ENCODE assay signal across 8 cellular contexts in genomic region chr3:43773273-43774104, GRCh38.
A peak's percentile ranks its signal among the peaks of the same experiment; 100 is the strongest.
DNase-seq lines count a peak whose midpoint lies in the region; ATAC-seq and TF ChIP-seq lines count a peak whose summit lies in the region.

No MANE protein-coding gene starts in this region.

- no peaks in the 10 kb centered on the region for H3K9me3 Mint-ChIP-seq in GM23338

- H4K20me1 ChIP-seq in GM23338 (replicated peaks; ENCODE audit: insufficient read depth) (no peaks in the 10 kb centered on the region), smooth muscle cell (ENCODE audit: low read depth) (no peaks in the 10 kb centered on the region)

- H2AFZ ChIP-seq in GM23338 (peak overlapping the region; percentile 66), smooth muscle cell (ENCODE audit: low read depth) (no peak overlapping the region)

- no peak overlapping the region for H3K9ac ChIP-seq in smooth muscle cell (ENCODE audit: low read depth)

- H3K27me3 ChIP-seq in GM23338 (ENCODE audit: insufficient read depth) (no peaks in the 10 kb centered on the region), smooth muscle cell (ENCODE audit: low read depth) (no peaks in the 10 kb centered on the region)

- no peak for TF ChIP-seq CTCF in GM23338 (conservative IDR thresholded peaks at IDR 0.05; ENCODE audit: low read depth in 2 of 2)
- TF ChIP-seq CTCF in mucosa of descending colon (IDR thresholded peaks at IDR 0.05) = no peak
- TF ChIP-seq CTCF in smooth muscle cell (IDR thresholded peaks at IDR 0.05; ENCODE audit: borderline replicate concordance, insufficient read depth, poor library complexity, severe bottlenecking) = no peak

- H3K27ac Mint-ChIP-seq in GM23338 = peak overlapping the region; percentile 79

- ATAC-seq in GM23338 (peak; percentile 7), HG02970 (IDR thresholded peaks at IDR 0.05; ENCODE audit: low FRiP score, unreplicated experiment) (no peak), mucosa of descending colon (no peak)

- H3K9me2 ChIP-seq in GM23338 (ENCODE audit: insufficient read depth) = peaks cover 3% of the 10 kb centered on the region

- H3K27ac ChIP-seq in GM23338 (ENCODE audit: low read depth) (no peak overlapping the region), smooth muscle cell (ENCODE audit: low read depth) (no peak overlapping the region)

- no peaks in the 10 kb centered on the region for H3K36me3 Mint-ChIP-seq in GM23338 (ENCODE audit: low read depth)

- H3F3A ChIP-seq in GM23338 (replicated peaks; ENCODE audit: low read depth) = no peaks in the 10 kb centered on the region
- peaks cover 3% of the 10 kb centered on the region for H3F3A ChIP-seq in smooth muscle cell (ENCODE audit: low read depth)

- no peaks in the 10 kb centered on the region for H3K79me2 ChIP-seq in GM23338 (replicated peaks; ENCODE audit: insufficient read depth)
- H3K79me2 ChIP-seq in smooth muscle cell (ENCODE audit: low read depth) = no peaks in the 10 kb centered on the region

- WGBS in smooth muscle cell (ENCODE audit: low lambda C conversion rate) = 73% methylated on average over 10 of the region's 10 CpGs

- H3K36me3 ChIP-seq in GM23338 (ENCODE audit: insufficient read depth) = no peaks in the 10 kb centered on the region
- H3K36me3 ChIP-seq in mucosa of descending colon (ENCODE audit: low read depth) = no peaks in the 10 kb centered on the region
- no peaks in the 10 kb centered on the region for H3K36me3 ChIP-seq in smooth muscle cell (ENCODE audit: low read depth)

- peaks cover 13% of the 10 kb centered on the region for H3K4me1 Mint-ChIP-seq in GM23338

- DNase-seq in GM23338 (ENCODE audit: low spot score) = peak; percentile 27
- peak; percentile 42 for DNase-seq in SK-N-DZ (ENCODE audit: low spot score)
- peak; percentile 63 for DNase-seq in fibroblast of gingiva (ENCODE audit: low read depth)
- DNase-seq in renal cortical epithelial cell (ENCODE audit: low read depth) = peak; percentile 38
- no peak for DNase-seq in mucosa of descending colon
- DNase-seq in smooth muscle cell (lab: John Stamatoyannopoulos, UW; ENCODE audit: unreplicated experiment) = no peak
- DNase-seq in NCI-H1694 treated with DMSO at 0.1 percent for 48 hours (lab: John Stamatoyannopoulos, UW) = no peak

- peaks cover 10% of the 10 kb centered on the region for H3K27me3 Mint-ChIP-seq in GM23338 (ENCODE audit: insufficient read depth, low read depth, poor library complexity)

- H3K4me3 ChIP-seq in GM23338 = no peak overlapping the region
- H3K4me3 ChIP-seq in mucosa of descending colon = no peak overlapping the region
- no peak overlapping the region for H3K4me3 ChIP-seq in smooth muscle cell

- H3K9me3 ChIP-seq in mucosa of descending colon = no peaks in the 10 kb centered on the region
- no peaks in the 10 kb centered on the region for H3K9me3 ChIP-seq in smooth muscle cell (replicated peaks; ENCODE audit: low read depth)

- intact Hi-C loops in mucosa of descending colon (cut with DNase I, micrococcal nuclease) = no loop called here

- H3K4me2 ChIP-seq in GM23338 (no peak overlapping the region), smooth muscle cell (no peak overlapping the region)

- H3K4me3 Mint-ChIP-seq in GM23338 = no peak overlapping the region

- H3K4me1 ChIP-seq in GM23338 (ENCODE audit: insufficient read depth) = no peaks in the 10 kb centered on the region
- peaks cover 22% of the 10 kb centered on the region for H3K4me1 ChIP-seq in mucosa of descending colon (ENCODE audit: low read depth)
- peaks cover 3% of the 10 kb centered on the region for H3K4me1 ChIP-seq in smooth muscle cell (ENCODE audit: low read depth)

TF ChIP-seq in GM23338, 12 proteins besides CTCF, POLR2A, EP300 and RAD21:
- TF ChIP-seq ZNF462 (CRISPR knock-in tag; IDR thresholded peaks at IDR 0.05) = no peak
- no peak for TF ChIP-seq ZNF331 (CRISPR knock-in tag; IDR thresholded peaks at IDR 0.05; ENCODE audit: low read depth)
- no peak for TF ChIP-seq REST (IDR thresholded peaks at IDR 0.05; ENCODE audit: unreplicated experiment)

Comparison
In these comparisons a context has a peak if more than half of its experiments do, and no peak if none do; other contexts are left out.
1. DNase-seq: peak in GM23338 (single experiment), SK-N-DZ (single experiment), fibroblast of gingiva (single experiment) and renal cortical epithelial cell (single experiment); none in mucosa of descending colon (0 of 3), smooth muscle cell (single experiment) and NCI-H1694 treated with DMSO at 0.1 percent for 48 hours (single experiment).